Comparison of ENCODE assay signal across 39 cellular contexts in the genomic region with DNA sequence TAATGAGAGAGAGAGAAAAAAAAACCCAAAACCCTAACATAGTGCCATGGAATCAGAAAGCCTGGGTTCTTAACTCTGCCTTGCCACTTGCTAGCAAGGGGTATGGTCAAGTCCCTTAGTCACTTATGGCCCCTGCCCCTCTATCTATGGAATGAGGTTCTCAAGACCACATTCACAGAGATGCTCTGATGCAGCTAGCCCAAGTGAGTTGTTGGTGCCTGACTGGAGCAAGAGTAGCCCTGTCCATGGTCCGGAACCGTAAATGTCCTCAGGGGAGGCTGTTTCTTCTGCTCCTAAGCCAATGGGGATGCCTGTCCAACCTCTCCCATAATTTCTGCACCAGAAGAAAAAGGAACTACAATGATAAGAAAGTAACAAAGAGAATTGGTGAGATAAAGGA. TPM values are rescaled to one million over a fixed set of nuclear protein-coding genes. Genes with fewer than 3 reads are reported as not detected.
"Had no signal": no experiment of that assay in that cellular context is flagged by ENCODE, and none has a peak within 500 bp of the region (broad histone marks: within the 10 kb centered on the region; RNA-seq: fewer than 3 reads in every experiment).

No MANE protein-coding gene starts in this region.

- H3K27me3 ChIP-seq: adrenal gland, Peyer's patch had no signal

- H3K27ac ChIP-seq: adrenal gland, Peyer's patch, WERI-Rb-1 had no signal

- H3K4me3 ChIP-seq: adrenal gland, MG63, Peyer's patch had no signal

- H3K36me3 Mint-ChIP-seq: activated naive CD4-positive, alpha-beta T cell treated with anti-CD3 and anti-CD28 coated beads, Interleukin-2, amount 50 U/mL, for 24 hours; activated naive CD8-positive, alpha-beta T cell treated with anti-CD3 and anti-CD28 coated beads, Interleukin-2, amount 10 ng/mL, durations not matched to agents 7 days and 5 days; brain had no signal

- H3K27me3 Mint-ChIP-seq: activated naive CD8-positive, alpha-beta T cell treated with anti-CD3 and anti-CD28 coated beads, Interleukin-2, amount 10 ng/mL, durations not matched to agents 7 days and 5 days had no signal

- H3K4me1 Mint-ChIP-seq: activated naive CD4-positive, alpha-beta T cell treated with anti-CD3 and anti-CD28 coated beads, Interleukin-2, amount 50 U/mL, for 24 hours; activated naive CD8-positive, alpha-beta T cell treated with anti-CD3 and anti-CD28 coated beads, Interleukin-2, amount 10 ng/mL, durations not matched to agents 7 days and 5 days had no signal

- H3K27ac Mint-ChIP-seq: activated CD8-positive, alpha-beta T cell treated with anti-CD3 and anti-CD28 coated beads, Interleukin-2, amount 10 ng/mL, durations not matched to agents 7 days and 5 days; activated naive CD4-positive, alpha-beta T cell treated with anti-CD3 and anti-CD28 coated beads, Interleukin-2, amount 50 U/mL, for 24 hours; activated naive CD8-positive, alpha-beta T cell treated with anti-CD3 and anti-CD28 coated beads, Interleukin-2, amount 10 ng/mL, durations not matched to agents 7 days and 5 days; activated T-cell treated with anti-CD3 and anti-CD28 coated beads, Interleukin-2, amount 50 U/mL, for 24 hours; activated T-helper 2 cell treated with anti-CD3 and anti-CD28 coated beads, Interferon-gamma antibody, Interleukin-2, Interleukin-4, amounts not matched to agents 10 μg/mL and 5 μg/mL and 100 μg/mL, durations not matched to agents 14 hours and 24 hours and 36 hours; brain had no signal

- H3K9me3 Mint-ChIP-seq: activated naive CD4-positive, alpha-beta T cell treated with anti-CD3 and anti-CD28 coated beads, Interleukin-2, amount 50 U/mL, for 24 hours; activated naive CD8-positive, alpha-beta T cell treated with anti-CD3 and anti-CD28 coated beads, Interleukin-2, amount 10 ng/mL, durations not matched to agents 7 days and 5 days; activated T-cell treated with anti-CD3 and anti-CD28 coated beads, Interleukin-2, amount 50 U/mL, for 24 hours; activated T-helper 2 cell treated with anti-CD3 and anti-CD28 coated beads, Interferon-gamma antibody, Interleukin-2, Interleukin-4, amounts not matched to agents 10 μg/mL and 5 μg/mL and 100 μg/mL, durations not matched to agents 14 hours and 24 hours and 36 hours; brain had no signal

- H3K4me1 ChIP-seq: adrenal gland, Peyer's patch had no signal

- H3K9me3 ChIP-seq: adrenal gland, MG63, Peyer's patch had no signal

- DNase-seq: activated CD4-positive, alpha-beta T cell treated with anti-CD3 and anti-CD28 coated beads for 1 hour; activated CD4-positive, alpha-beta T cell treated with anti-CD3 and anti-CD28 coated beads for 48 hours; activated CD4-positive, alpha-beta T cell treated with anti-CD3 and anti-CD28 coated beads, Interleukin-2, amount 50 U/mL, for 4 hours; activated CD4-positive, CD25-positive, alpha-beta regulatory T cell; activated CD8-positive, alpha-beta T cell treated with anti-CD3 and anti-CD28 coated beads, Interleukin-2, amount 10 ng/mL, durations not matched to agents 7 days and 5 days; activated gamma-delta T cell; activated naive CD4-positive, alpha-beta T cell treated with Interleukin-2 at 50 U/mL for 16 hours; activated naive CD8-positive, alpha-beta T cell treated with anti-CD3 and anti-CD28 coated beads, Interleukin-2, amount 10 ng/mL, durations not matched to agents 7 days and 5 days; activated T-cell treated with anti-CD3 and anti-CD28 coated beads, Interleukin-2, amount 50 U/mL, for 24 hours; adrenal gland; caudate nucleus; cerebellar nuclear complex; Kasumi-1; MG63; MV-4-11; NCI-H1092 treated with DMSO at 0.1 percent for 48 hours; NCI-H1417; NCI-H146; NCI-H187; NCI-H2029 treated with DMSO at 0.1 percent for 48 hours; NCI-H2107; NCI-H2171; NCI-H510A; NCI-H526; NCI-H748 treated with DMSO at 0.1 percent for 48 hours; NK-92 treated with Interleukin-12 subunit alpha and Interleukin-12 subunit beta, amount 100 ng/mL, for 24 hours; PC-3; Peyer's patch; RPMI8226; SIG-M5; SW 1271; T-helper 1 cell; T1000; WERI-Rb-1 had no signal

- H3K36me3 ChIP-seq: adrenal gland, MG63, Peyer's patch, WERI-Rb-1 had no signal

- ATAC-seq: activated CD8-positive, alpha-beta T cell treated with anti-CD3 and anti-CD28 coated beads, Interleukin-2, amount 10 ng/mL, durations not matched to agents 7 days and 5 days; PC-3 had no signal

- H3K4me3 Mint-ChIP-seq: activated CD8-positive, alpha-beta T cell treated with anti-CD3 and anti-CD28 coated beads, Interleukin-2, amount 10 ng/mL, durations not matched to agents 7 days and 5 days; activated naive CD4-positive, alpha-beta T cell treated with anti-CD3 and anti-CD28 coated beads, Interleukin-2, amount 50 U/mL, for 24 hours; activated naive CD8-positive, alpha-beta T cell treated with anti-CD3 and anti-CD28 coated beads, Interleukin-2, amount 10 ng/mL, durations not matched to agents 7 days and 5 days; activated T-cell treated with anti-CD3 and anti-CD28 coated beads, Interleukin-2, amount 50 U/mL, for 24 hours; brain had no signal

RNA-seq across cellular contexts. Expression of a gene that starts 56.8 kb away (rescaled TPM):
- total RNA-seq: activated CD8-positive, alpha-beta T cell treated with anti-CD3 and anti-CD28 coated beads, Interleukin-2, amount 10 ng/mL, durations not matched to agents 7 days and 5 days; activated naive CD8-positive, alpha-beta T cell treated with anti-CD3 and anti-CD28 coated beads, Interleukin-2, amount 10 ng/mL, durations not matched to agents 7 days and 5 days; activated T-helper 2 cell treated with anti-CD3 and anti-CD28 coated beads, Interferon-gamma antibody, Interleukin-2, Interleukin-4, amounts not matched to agents 10 μg/mL and 5 μg/mL and 100 μg/mL, durations not matched to agents 14 hours and 24 hours and 36 hours; bronchial epithelial cell; PC-3; T-helper 2 cell treated with Interferon-gamma antibody and Interleukin-4, amounts not matched to agents 100 ng/mL and 5 ng/mL, for 36 hours had no signal
